In genomic region chr7:134500982-134501381, GRCh38 we compare ENCODE assay signal across 28 cellular contexts. TPM values are rescaled to one million over a fixed set of nuclear protein-coding genes. Genes with fewer than 3 reads are reported as not detected.
DNase-seq lines count a peak whose midpoint lies in the region; ATAC-seq, FAIRE-seq and TF ChIP-seq lines count a peak whose summit lies in the region.
"Had no signal": no experiment of that assay in that cellular context is flagged by ENCODE, and none has a peak within 500 bp of the region (broad histone marks: within the 10 kb centered on the region; RNA-seq: fewer than 3 reads in every experiment).

No MANE protein-coding gene starts in this region.

- dilution Hi-C loops in mammary epithelial cell (cut with HindIII; ENCODE audit: low sequenced_read_pairs) (no loop called here), endothelial cell of umbilical vein (cut with MboI; ENCODE audit: extremely low pct_ligation_motif_present, low sequenced_read_pairs) (no loop called here)

- no peaks in the 10 kb centered on the region for H3K9me1 ChIP-seq in endothelial cell of umbilical vein (replicated peaks; ENCODE audit: control insufficient read depth, extremely low read depth, insufficient read depth, low read length)

- POLR2A ChIA-PET in endothelial cell of umbilical vein (lab: Charles Lee): no interaction called here

- ATAC-seq in GM18861 (IDR thresholded peaks at IDR 0.05; ENCODE audit: unreplicated experiment): no peak

- H3K4me3 ChIP-seq in mammary epithelial cell (replicated peaks in 1 of 3; ENCODE audit: insufficient read depth in 1 of 3, low read depth in 2 of 3, low read length in 3 of 3) (no peak overlapping the region), breast epithelium (no peak overlapping the region), bronchial epithelial cell (ENCODE audit: low read depth, low read length) (no peak overlapping the region), endothelial cell of umbilical vein (replicated peaks in 1 of 3; ENCODE audit: insufficient read depth in 1 of 3, low read depth in 1 of 3, low read length in 3 of 3) (no peak overlapping the region)
- H3K4me3 ChIP-seq: BLaER1 treated with 17β-estradiol and CSF1 and Interleukin-3, amounts not matched to agents 10 nM and 100 nM; GM23338; HAP-1 had no signal

- H3K9ac ChIP-seq in mammary epithelial cell (ENCODE audit: insufficient read depth, low read length) (no peak overlapping the region), endothelial cell of umbilical vein (replicated peaks; ENCODE audit: extremely low read depth, insufficient read depth, low read length) (no peak overlapping the region)
- H3K9ac ChIP-seq: BLaER1 treated with 17β-estradiol and CSF1 and Interleukin-3, amounts not matched to agents 10 nM and 100 nM had no signal

- no peak for TF ChIP-seq POLR2A in breast epithelium (IDR thresholded peaks at IDR 0.05)
- no peak for TF ChIP-seq POLR2A in endothelial cell of umbilical vein (IDR thresholded peaks at IDR 0.05; ENCODE audit: low read depth, low read length)

- in situ Hi-C loops in mammary epithelial cell (cut with MboI; ENCODE audit: low sequenced_read_pairs in 2 of 2): no loop called here

- no peak for DNase-seq in mammary epithelial cell
- no peak for DNase-seq in breast epithelium (ENCODE audit: low spot score in 2 of 2)
- DNase-seq in bronchial epithelial cell (ENCODE audit: low read depth): no peak
- DNase-seq in endothelial cell of umbilical vein (ENCODE audit: low read depth, low spot score): no peak
- no peak for DNase-seq in activated CD4-positive, alpha-beta T cell treated with anti-CD3 and anti-CD28 coated beads for 1 hour
- DNase-seq in NCI-H82 treated with DMSO at 0.1 percent for 48 hours (lab: John Stamatoyannopoulos, UW; ENCODE audit: unreplicated experiment): no peak
- DNase-seq in NCI-H1048 (lab: John Stamatoyannopoulos, UW): no peak
- DNase-seq: ACHN; AML-193; BE2C; CD4-positive, alpha-beta T cell; CD8-positive, alpha-beta memory T cell; DMS53; DMS79 treated with DMSO at 0.1 percent for 48 hours; GF-D8; HFFc6 had no signal

- H3K27ac ChIP-seq in mammary epithelial cell (ENCODE audit: insufficient read depth, low read depth, low read length) (no peak overlapping the region), breast epithelium (no peak overlapping the region), endothelial cell of umbilical vein (ENCODE audit: insufficient read depth, low read depth, low read length) (no peak overlapping the region)
- H3K27ac ChIP-seq: 22Rv1; BLaER1 treated with 17β-estradiol and CSF1 and Interleukin-3, amounts not matched to agents 10 nM and 100 nM had no signal

- H2AFZ ChIP-seq in mammary epithelial cell (ENCODE audit: low read depth, low read length): peak overlapping the region; percentile 12
- peak overlapping the region; percentile 48 for H2AFZ ChIP-seq in endothelial cell of umbilical vein (ENCODE audit: low read depth, low read length)
- H2AFZ ChIP-seq: GM23338 had no signal

- H3K4me2 ChIP-seq in mammary epithelial cell (ENCODE audit: insufficient read depth, low read depth, low read length) (no peak overlapping the region), endothelial cell of umbilical vein (ENCODE audit: insufficient read depth, low read length) (no peak overlapping the region)
- H3K4me2 ChIP-seq: BLaER1 treated with 17β-estradiol and CSF1 and Interleukin-3, amounts not matched to agents 10 nM and 100 nM; GM23338 had no signal

- H3K9me3 ChIP-seq in mammary epithelial cell (replicated peaks; ENCODE audit: insufficient read depth, low read length): no peaks in the 10 kb centered on the region
- no peaks in the 10 kb centered on the region for H3K9me3 ChIP-seq in breast epithelium
- H3K9me3 ChIP-seq in endothelial cell of umbilical vein (replicated peaks; ENCODE audit: control insufficient read depth, insufficient read depth, low read length): no peaks in the 10 kb centered on the region
- H3K9me3 ChIP-seq: BE2C, HAP-1 had no signal

- CTCF ChIA-PET in mammary epithelial cell (lab: Charles Lee; ENCODE audit: low non-redundant PET): interaction anchor here (0.6 kb wide), 1 partner anchor 69 kb away, joined by 3 read pairs; no protein-coding TSS in a partner anchor
- CTCF ChIA-PET in endothelial cell of umbilical vein (lab: Charles Lee): interaction anchor here (1.0 to 1.7 kb wide), 2 partner anchors 20 to 46 kb away, joined by 3 to 4 read pairs; no protein-coding TSS in a partner anchor

- intact Hi-C loops in mammary epithelial cell (cut with micrococcal nuclease): no loop called here
- intact Hi-C loops in breast epithelium (cut with DNase I; ENCODE audit: low total_unique reads): no loop called here
- intact Hi-C loops in endothelial cell of umbilical vein (cut with micrococcal nuclease): no loop called here

- FAIRE-seq in bronchial epithelial cell (lab: Jason Lieb, UNC) (peak; percentile 50), endothelial cell of umbilical vein (lab: Jason Lieb, UNC) (peak; percentile 4)
- FAIRE-seq: A204.1, GM12891, GM19239, H54 had no signal

- no peaks in the 10 kb centered on the region for H3K27me3 ChIP-seq in mammary epithelial cell (ENCODE audit: insufficient read depth, low read length)
- no peaks in the 10 kb centered on the region for H3K27me3 ChIP-seq in breast epithelium
- H3K27me3 ChIP-seq in bronchial epithelial cell (ENCODE audit: control insufficient read depth, insufficient read depth, low read length): no peaks in the 10 kb centered on the region
- H3K27me3 ChIP-seq in endothelial cell of umbilical vein (ENCODE audit: control insufficient read depth in 2 of 2, insufficient read depth in 2 of 2, low read length in 2 of 2): no peaks in the 10 kb centered on the region
- H3K27me3 ChIP-seq: BLaER1 treated with 17β-estradiol and CSF1 and Interleukin-3, amounts not matched to agents 10 nM and 100 nM had no signal

- H3K4me1 ChIP-seq in mammary epithelial cell (ENCODE audit: insufficient read depth, low read length): peaks cover 8% of the 10 kb centered on the region
- no peaks in the 10 kb centered on the region for H3K4me1 ChIP-seq in breast epithelium
- peaks cover 13% of the 10 kb centered on the region for H3K4me1 ChIP-seq in endothelial cell of umbilical vein (ENCODE audit: control insufficient read depth, extremely low read depth, insufficient read depth, low read length)
- H3K4me1 ChIP-seq: BE2C, HAP-1 had no signal

- 76% methylated on average over 5 of the region's 5 CpGs for WGBS in mammary epithelial cell (ENCODE audit: low coverage, missing lambda C conversion rate)

- H3K36me3 ChIP-seq in mammary epithelial cell (ENCODE audit: insufficient read depth, low read length): no peaks in the 10 kb centered on the region
- H3K36me3 ChIP-seq in breast epithelium: no peaks in the 10 kb centered on the region
- no peaks in the 10 kb centered on the region for H3K36me3 ChIP-seq in bronchial epithelial cell (ENCODE audit: control insufficient read depth, insufficient read depth, low read length)
- H3K36me3 ChIP-seq in endothelial cell of umbilical vein (ENCODE audit: control insufficient read depth in 2 of 2, extremely low read depth in 1 of 2, insufficient read depth in 2 of 2, low read length in 2 of 2): no peaks in the 10 kb centered on the region
- H3K36me3 ChIP-seq: BE2C; BLaER1 treated with 17β-estradiol and CSF1 and Interleukin-3, amounts not matched to agents 10 nM and 100 nM; HAP-1 had no signal

- H4K20me1 ChIP-seq in mammary epithelial cell (ENCODE audit: insufficient read depth, low read length) (no peaks in the 10 kb centered on the region), endothelial cell of umbilical vein (replicated peaks; ENCODE audit: control insufficient read depth, extremely low read depth, insufficient read depth, low read length) (no peaks in the 10 kb centered on the region)
- H4K20me1 ChIP-seq: BLaER1 treated with 17β-estradiol and CSF1 and Interleukin-3, amounts not matched to agents 10 nM and 100 nM had no signal

- TF ChIP-seq CTCF in mammary epithelial cell (conservative IDR thresholded peaks at IDR 0.05 in 1 of 2, IDR thresholded peaks at IDR 0.05 in 1 of 2; ENCODE audit: extremely low read depth in 1 of 2, insufficient read depth in 1 of 2, low read depth in 1 of 2, low read length in 2 of 2) (no peak), breast epithelium (IDR thresholded peaks at IDR 0.05) (no peak), bronchial epithelial cell (IDR thresholded peaks at IDR 0.05; ENCODE audit: insufficient read depth, low read length, severe bottlenecking) (no peak), endothelial cell of umbilical vein (IDR thresholded peaks at IDR 0.05; ENCODE audit: extremely low read depth in 1 of 2, insufficient read depth in 1 of 2, low read depth in 1 of 2, low read length in 2 of 2) (no peak)

- H3K79me2 ChIP-seq in mammary epithelial cell (ENCODE audit: insufficient read depth, low read length) (no peaks in the 10 kb centered on the region), endothelial cell of umbilical vein (ENCODE audit: control insufficient read depth, insufficient read depth, low read length) (no peaks in the 10 kb centered on the region)

- BruUV-seq in mammary epithelial cell (replicated peaks; lab: Mats Ljungman, UMichigan) (no TSS peak), endothelial cell of umbilical vein (replicated peaks; lab: Mats Ljungman, UMichigan) (no TSS peak)

RNA-seq across cellular contexts. Expression of gene AKR1B10, which starts 26.4 kb away (rescaled TPM):
- total RNA-seq in mammary epithelial cell (1 to 10 TPM; 1.0 to 1.7 TPM), breast epithelium (1 to 10 TPM in 2 of 3 donors, not detected in 1; 2.1 to 2.9 TPM), bronchial epithelial cell (6.5 and 11.1 TPM in 2 replicates), endothelial cell of umbilical vein (not detected in 2 replicates)
- polyA plus RNA-seq in mammary epithelial cell (4.7 TPM), endothelial cell of umbilical vein (0.06 TPM in 1 of 2 replicates, not detected in the other)
- polyA minus RNA-seq in mammary epithelial cell (0.83 TPM), endothelial cell of umbilical vein (not detected in 2 replicates)
- 0.28 TPM in 1 of 2 replicates, not detected in the other for polyA plus RNA-seq in endothelial cell of umbilical vein (2011; cell fraction: cytosol; rRNA removed)
- 0.08 TPM in 1 of 2 replicates, not detected in the other for polyA plus RNA-seq in endothelial cell of umbilical vein (2011; cell fraction: nucleus; rRNA removed)
- polyA plus RNA-seq in endothelial cell of umbilical vein (2012): 0.16 and 0.37 TPM in 2 replicates
- 2.2 TPM for polyA minus RNA-seq in endothelial cell of umbilical vein (2011; cell fraction: cytosol; rRNA and poly(A)+ RNA removed)
- 0.87 TPM in 1 of 2 replicates, not detected in the other for polyA minus RNA-seq in endothelial cell of umbilical vein (2011; cell fraction: nucleus; rRNA and poly(A)+ RNA removed)
- total RNA-seq: CD4-positive, alpha-beta T cell; CD8-positive, alpha-beta memory T cell; G401 had no signal
- polyA plus RNA-seq: CD14-positive monocyte; CD8-positive, alpha-beta memory T cell had no signal

RNA-seq across cellular contexts. Expression of gene AKR1B1, which starts 42.1 kb away (rescaled TPM):
- total RNA-seq in mammary epithelial cell (100 to 1,000 TPM in 1 of 2 donors, 10 to 100 TPM in 1; 78.9 to 137 TPM), breast epithelium (100 to 1,000 TPM in 1 of 3 donors, 10 to 100 TPM in 2; 55.0 to 200 (median 57.4) TPM), bronchial epithelial cell (77.1 and 102 TPM in 2 replicates), endothelial cell of umbilical vein (159 and 160 TPM in 2 replicates)
- polyA plus RNA-seq in mammary epithelial cell (286 TPM), endothelial cell of umbilical vein (171 and 193 TPM in 2 replicates)
- polyA minus RNA-seq in mammary epithelial cell (117 TPM), endothelial cell of umbilical vein (99.0 and 101 TPM in 2 replicates)
- polyA plus RNA-seq in endothelial cell of umbilical vein (2011; cell fraction: cytosol; rRNA removed): 226 and 232 TPM in 2 replicates
- 192 and 208 TPM in 2 replicates for polyA plus RNA-seq in endothelial cell of umbilical vein (2011; cell fraction: nucleus; rRNA removed)
- polyA plus RNA-seq in endothelial cell of umbilical vein (2012): 121 and 184 TPM in 2 replicates
- polyA minus RNA-seq in endothelial cell of umbilical vein (2011; cell fraction: cytosol; rRNA and poly(A)+ RNA removed): 99.2 TPM
- 29.8 and 46.5 TPM in 2 replicates for polyA minus RNA-seq in endothelial cell of umbilical vein (2011; cell fraction: nucleus; rRNA and poly(A)+ RNA removed)

RNA-seq across cellular contexts. Expression of gene AKR1B15, which starts 47.9 kb away (rescaled TPM):
- total RNA-seq in mammary epithelial cell (not detected), breast epithelium (1 to 10 TPM in 2 of 3 donors, under 1 TPM in 1; 0.33 to 5.6 (median 3.5) TPM), bronchial epithelial cell (under 0.01 and 0.13 TPM in 2 replicates), endothelial cell of umbilical vein (not detected in 2 replicates)
- polyA plus RNA-seq in mammary epithelial cell (not detected), endothelial cell of umbilical vein (not detected in 2 replicates)
- polyA minus RNA-seq in mammary epithelial cell (not detected), endothelial cell of umbilical vein (not detected in 2 replicates)
- polyA plus RNA-seq in endothelial cell of umbilical vein (2011; cell fraction: cytosol; rRNA removed): not detected in 2 replicates
- polyA plus RNA-seq in endothelial cell of umbilical vein (2011; cell fraction: nucleus; rRNA removed): not detected in 2 replicates
- polyA plus RNA-seq in endothelial cell of umbilical vein (2012): not detected in 2 replicates
- not detected for polyA minus RNA-seq in endothelial cell of umbilical vein (2011; cell fraction: cytosol; rRNA and poly(A)+ RNA removed)
- polyA minus RNA-seq in endothelial cell of umbilical vein (2011; cell fraction: nucleus; rRNA and poly(A)+ RNA removed): not detected in 2 replicates
- total RNA-seq: CD4-positive, alpha-beta T cell; CD8-positive, alpha-beta memory T cell; Daoy; G401; GM23338; HFFc6 had no signal
- polyA plus RNA-seq: CD14-positive monocyte; CD8-positive, alpha-beta memory T cell; GM23338 had no signal
